18 cellular contexts compared by ENCODE assay signal in genomic region chr7:41085244-41085643, GRCh38.
DNase-seq lines count a peak whose midpoint lies in the region; ATAC-seq and TF ChIP-seq lines count a peak whose summit lies in the region.
"Had no signal": no experiment of that assay in that cellular context is flagged by ENCODE, and none has a peak within 500 bp of the region (broad histone marks: within the 10 kb centered on the region; RNA-seq: fewer than 3 reads in every experiment).

No MANE protein-coding gene starts in this region.

- no peaks in the 10 kb centered on the region for H3K27me3 ChIP-seq in heart right ventricle
- H3K27me3 ChIP-seq: hepatocyte had no signal

- WGBS in heart right ventricle, 2 donors: 85 to 87% methylated on average over 2 of the region's 2 CpGs

- H3K4me1 ChIP-seq in heart right ventricle: peaks cover 0 to 4% (median 0%) of the 10 kb centered on the region in 9 donors

- no peaks in the 10 kb centered on the region for H3K36me3 ChIP-seq in heart right ventricle

- TF ChIP-seq CTCF in heart right ventricle (IDR thresholded peaks at IDR 0.05): no peak

- H3K9me3 ChIP-seq in heart right ventricle: peaks cover 0 to 23% (median 8%) of the 10 kb centered on the region in 11 donors
- H3K9me3 ChIP-seq: mucosa of descending colon had no signal

- no peak overlapping the region for H3K27ac ChIP-seq in heart right ventricle
- H3K27ac ChIP-seq: hepatocyte had no signal

- DNase-seq in AG08396 (ENCODE audit: low spot score) (peak; percentile 18), HT1080 (ENCODE audit: low read depth) (peak; percentile 65), astrocyte of the hippocampus (ENCODE audit: low read depth, low spot score) (peak; percentile 75), iris pigment epithelial cell (ENCODE audit: low read depth) (peak; percentile 61), NCI-H1436 treated with DMSO at 0.1 percent for 48 hours (lab: John Stamatoyannopoulos, UW) (no peak), iPS-NIHi7 (ENCODE audit: extremely low spot score) (no peak), heart right ventricle (no peak)
- DNase-seq: activated CD4-positive, alpha-beta T cell treated with anti-CD3 and anti-CD28 coated beads for 36 hours; aorta; CD4-positive, alpha-beta memory T cell; mucosa of descending colon; NCI-H1930; NCI-H446; retina; stimulated activated naive CD4-positive, alpha-beta T cell; trophoblast cell had no signal

- H3K4me3 ChIP-seq in heart right ventricle: no peak overlapping the region
- H3K4me3 ChIP-seq: hepatocyte, mucosa of descending colon had no signal

- no peak for ATAC-seq in GM19397 (IDR thresholded peaks at IDR 0.05; ENCODE audit: unreplicated experiment)
- ATAC-seq in heart right ventricle: no peak
- ATAC-seq: activated CD4-positive, alpha-beta T cell treated with anti-CD3 and anti-CD28 coated beads for 36 hours; mucosa of descending colon had no signal

- intact Hi-C loops in heart right ventricle (cut with DNase I): no loop called here

Comparison
In these comparisons a context has a peak if more than half of its experiments do, and no peak if none do; other contexts are left out.
1. DNase-seq: peak in AG08396 (single experiment), HT1080 (single experiment), astrocyte of the hippocampus (single experiment) and iris pigment epithelial cell (single experiment); none in NCI-H1436 treated with DMSO at 0.1 percent for 48 hours (single experiment), iPS-NIHi7 (single experiment) and heart right ventricle (0 of 2).